27 cellular contexts compared by ENCODE assay signal in the genomic region with DNA sequence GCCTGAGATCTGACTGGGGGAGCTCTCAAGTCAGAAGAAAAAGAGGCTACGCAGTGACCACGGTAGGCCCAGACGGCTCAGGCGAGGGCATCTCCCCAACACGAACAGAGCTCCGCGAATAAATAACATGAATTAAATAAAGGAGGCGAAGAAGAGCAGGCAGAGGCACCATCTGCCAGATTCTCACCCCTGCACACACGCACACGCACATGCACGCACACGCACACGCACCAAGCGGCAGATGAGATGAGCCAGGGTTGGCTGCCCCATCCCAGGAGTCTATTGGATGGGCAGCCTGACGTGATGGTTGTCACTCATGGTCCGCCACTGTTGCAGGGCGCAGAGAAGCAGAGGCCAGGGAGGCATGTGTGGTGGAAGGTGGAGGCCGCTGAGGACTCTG.
"Had no signal": no experiment of that assay in that cellular context is flagged by ENCODE, and none has a peak within 500 bp of the region (broad histone marks: within the 10 kb centered on the region; RNA-seq: fewer than 3 reads in every experiment).

No MANE protein-coding gene starts in this region.

- H3K4me1 Mint-ChIP-seq: activated B cell treated with CpG ODN at 0.5 μM for 24 hours; activated naive CD4-positive, alpha-beta T cell treated with anti-CD3 and anti-CD28 coated beads, Interleukin-2, amount 50 U/mL, for 24 hours; T-helper 17 cell had no signal

- DNase-seq: activated B cell treated with CpG ODN at 0.5 μM for 24 hours; activated CD4-positive, alpha-beta memory T cell treated with anti-CD3 and anti-CD28 coated beads for 36 hours; activated CD4-positive, alpha-beta T cell treated with anti-CD3 and anti-CD28 coated beads for 48 hours; activated CD8-positive, alpha-beta memory T cell treated with anti-CD3 and anti-CD28 coated beads, Interleukin-2, amount 10 ng/mL, durations not matched to agents 7 days and 5 days; activated CD8-positive, alpha-beta memory T cell treated with anti-CD3 and anti-CD28 coated beads, Interleukin-2, amount 50 U/mL, for 4 hours; activated CD8-positive, alpha-beta T cell treated with anti-CD3 and anti-CD28 coated beads, Interleukin-2, amount 10 ng/mL, durations not matched to agents 7 days and 5 days; activated effector memory CD4-positive, alpha-beta T cell treated with anti-CD3 and anti-CD28 coated beads, Interleukin-2, amount 50 U/mL, for 16 hours; activated naive CD4-positive, alpha-beta T cell treated with anti-CD3 and anti-CD28 coated beads for 36 hours; activated naive CD8-positive, alpha-beta T cell treated with anti-CD3 and anti-CD28 coated beads, Interleukin-2, amount 10 ng/mL, durations not matched to agents 7 days and 5 days; activated T-cell treated with anti-CD3 and anti-CD28 coated beads, Interleukin-2, amount 50 U/mL, for 1 hour; activated T-cell treated with anti-CD3 and anti-CD28 coated beads, Interleukin-2, amount 50 U/mL, for 48 hours; caudate nucleus; effector CD8-positive, alpha-beta T cell; esophagus squamous epithelium; foreskin melanocyte; SW 1271; T-helper 1 cell; T-helper 17 cell; T1000; WERI-Rb-1 had no signal

- H3K27ac ChIP-seq: epithelial cell of prostate, esophagus squamous epithelium, gastroesophageal sphincter, WERI-Rb-1 had no signal

- H3K9me3 Mint-ChIP-seq: activated B cell treated with CpG ODN at 0.5 μM for 24 hours; activated CD4-positive, alpha-beta memory T cell treated with anti-CD3 and anti-CD28 coated beads for 36 hours; activated naive CD4-positive, alpha-beta T cell treated with anti-CD3 and anti-CD28 coated beads for 36 hours; activated naive CD4-positive, alpha-beta T cell treated with anti-CD3 and anti-CD28 coated beads, Interleukin-2, amount 50 U/mL, for 24 hours; activated naive CD8-positive, alpha-beta T cell treated with anti-CD3 and anti-CD28 coated beads, Interleukin-2, amount 10 ng/mL, durations not matched to agents 7 days and 5 days; activated T-helper 1 cell treated with anti-CD3 and anti-CD28 coated beads, Interleukin-12 subunit alpha, Interleukin-12 subunit beta, Interleukin-2, Interleukin-4 antibody, amounts not matched to agents 30 ng/mL and 10 ng/mL and 1 ng/mL, durations not matched to agents 14 hours and 24 hours and 36 hours; activated T-helper 2 cell treated with anti-CD3 and anti-CD28 coated beads, Interferon-gamma antibody, Interleukin-2, Interleukin-4, amounts not matched to agents 10 μg/mL and 5 μg/mL and 100 μg/mL, durations not matched to agents 14 hours and 24 hours and 36 hours; T-helper 2 cell treated with Interferon-gamma antibody and Interleukin-4, amounts not matched to agents 5 μg/mL and 100 μg/mL, for 36 hours had no signal

- ATAC-seq: activated CD4-positive, CD25-positive, alpha-beta regulatory T cell treated with anti-CD3 and anti-CD28 coated beads, Interleukin-2, amount 50 U/mL, for 24 hours; activated CD8-positive, alpha-beta memory T cell treated with anti-CD3 and anti-CD28 coated beads, Interleukin-2, amount 10 ng/mL, durations not matched to agents 7 days and 5 days; activated CD8-positive, alpha-beta T cell treated with anti-CD3 and anti-CD28 coated beads, Interleukin-2, amount 10 ng/mL, durations not matched to agents 7 days and 5 days; gastroesophageal sphincter; T-helper 17 cell had no signal

- H3K27me3 Mint-ChIP-seq: activated B cell treated with CpG ODN at 0.5 μM for 24 hours; activated CD4-positive, alpha-beta memory T cell treated with anti-CD3 and anti-CD28 coated beads for 36 hours; activated CD8-positive, alpha-beta memory T cell treated with anti-CD3 and anti-CD28 coated beads, Interleukin-2, amount 10 ng/mL, durations not matched to agents 7 days and 5 days; activated naive CD4-positive, alpha-beta T cell treated with anti-CD3 and anti-CD28 coated beads, Interleukin-2, amount 50 U/mL, for 24 hours had no signal

- H3K4me3 Mint-ChIP-seq: activated B cell treated with CpG ODN at 0.5 μM for 24 hours; activated CD4-positive, alpha-beta memory T cell treated with anti-CD3 and anti-CD28 coated beads for 36 hours; activated CD8-positive, alpha-beta memory T cell treated with anti-CD3 and anti-CD28 coated beads, Interleukin-2, amount 10 ng/mL, durations not matched to agents 7 days and 5 days; activated CD8-positive, alpha-beta T cell treated with anti-CD3 and anti-CD28 coated beads, Interleukin-2, amount 10 ng/mL, durations not matched to agents 7 days and 5 days; activated naive CD4-positive, alpha-beta T cell treated with anti-CD3 and anti-CD28 coated beads for 36 hours; activated naive CD4-positive, alpha-beta T cell treated with anti-CD3 and anti-CD28 coated beads, Interleukin-2, amount 50 U/mL, for 24 hours; activated naive CD8-positive, alpha-beta T cell treated with anti-CD3 and anti-CD28 coated beads, Interleukin-2, amount 10 ng/mL, durations not matched to agents 7 days and 5 days; activated T-helper 1 cell treated with anti-CD3 and anti-CD28 coated beads, Interleukin-12 subunit alpha, Interleukin-12 subunit beta, Interleukin-2, Interleukin-4 antibody, amounts not matched to agents 30 ng/mL and 10 ng/mL and 1 ng/mL, durations not matched to agents 14 hours and 24 hours and 36 hours; T-helper 17 cell; T-helper 2 cell treated with Interferon-gamma antibody and Interleukin-4, amounts not matched to agents 5 μg/mL and 100 μg/mL, for 36 hours had no signal

- H3K27ac Mint-ChIP-seq: activated B cell treated with CpG ODN at 0.5 μM for 24 hours; activated CD4-positive, alpha-beta memory T cell treated with anti-CD3 and anti-CD28 coated beads for 36 hours; activated CD8-positive, alpha-beta memory T cell treated with anti-CD3 and anti-CD28 coated beads, Interleukin-2, amount 10 ng/mL, durations not matched to agents 7 days and 5 days; activated CD8-positive, alpha-beta T cell treated with anti-CD3 and anti-CD28 coated beads, Interleukin-2, amount 10 ng/mL, durations not matched to agents 7 days and 5 days; activated naive CD4-positive, alpha-beta T cell treated with anti-CD3 and anti-CD28 coated beads for 36 hours; activated naive CD4-positive, alpha-beta T cell treated with anti-CD3 and anti-CD28 coated beads, Interleukin-2, amount 50 U/mL, for 24 hours; activated naive CD8-positive, alpha-beta T cell treated with anti-CD3 and anti-CD28 coated beads, Interleukin-2, amount 10 ng/mL, durations not matched to agents 7 days and 5 days; activated T-helper 1 cell treated with anti-CD3 and anti-CD28 coated beads, Interleukin-12 subunit alpha, Interleukin-12 subunit beta, Interleukin-2, Interleukin-4 antibody, amounts not matched to agents 30 ng/mL and 10 ng/mL and 1 ng/mL, durations not matched to agents 14 hours and 24 hours and 36 hours; activated T-helper 2 cell treated with anti-CD3 and anti-CD28 coated beads, Interferon-gamma antibody, Interleukin-2, Interleukin-4, amounts not matched to agents 10 μg/mL and 5 μg/mL and 100 μg/mL, durations not matched to agents 14 hours and 24 hours and 36 hours; T-helper 17 cell; T-helper 2 cell treated with Interferon-gamma antibody and Interleukin-4, amounts not matched to agents 5 μg/mL and 100 μg/mL, for 36 hours had no signal

- H3K27me3 ChIP-seq: esophagus squamous epithelium, gastroesophageal sphincter had no signal

- H3K36me3 Mint-ChIP-seq: activated naive CD4-positive, alpha-beta T cell treated with anti-CD3 and anti-CD28 coated beads, Interleukin-2, amount 50 U/mL, for 24 hours had no signal

- H3K4me1 ChIP-seq: esophagus squamous epithelium, gastroesophageal sphincter had no signal

- H3K9me3 ChIP-seq: esophagus squamous epithelium, gastroesophageal sphincter had no signal

- H3K4me3 ChIP-seq: esophagus squamous epithelium, gastroesophageal sphincter had no signal
